ENCODE assay signal across 8 cellular contexts in the genomic region with DNA sequence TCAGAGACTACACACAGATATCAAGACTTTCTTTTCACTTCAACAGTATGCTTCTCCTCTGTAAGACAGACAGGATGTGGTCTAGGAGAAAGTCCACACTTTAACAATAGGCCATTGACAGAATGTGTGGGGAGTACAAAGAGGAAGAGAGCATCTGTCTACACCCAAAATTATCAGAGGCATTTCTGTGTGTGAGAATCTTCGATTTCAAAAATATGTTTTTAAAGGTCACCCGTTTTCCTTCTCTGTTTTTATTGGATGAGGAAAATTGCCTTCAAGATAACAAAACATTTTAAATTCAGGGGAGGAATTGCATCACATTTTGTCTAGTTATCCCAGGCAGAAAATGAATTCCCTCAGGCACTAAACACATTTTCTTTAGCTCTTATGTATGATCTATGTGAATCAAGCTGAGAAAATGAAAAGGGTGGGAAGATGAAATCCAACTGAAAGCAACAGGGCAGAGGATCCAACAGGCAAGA. TPM values are rescaled to one million over a fixed set of nuclear protein-coding genes. Genes with fewer than 3 reads are reported as not detected.
DNase-seq lines count a peak whose midpoint lies in the region; ATAC-seq and TF ChIP-seq lines count a peak whose summit lies in the region.

No MANE protein-coding gene starts in this region.

- no peaks in the 10 kb centered on the region for H3K27me3 ChIP-seq in CD8-positive, alpha-beta T cell (ENCODE audit: insufficient read depth, low read length)
- no peaks in the 10 kb centered on the region for H3K27me3 ChIP-seq in Peyer's patch

- H3K27me3 Mint-ChIP-seq in CD8-positive, alpha-beta T cell (ENCODE audit: low read depth), result no peaks in the 10 kb centered on the region

- H3K4me1 ChIP-seq in CD8-positive, alpha-beta T cell (ENCODE audit: insufficient read depth, low read length), result no peaks in the 10 kb centered on the region
- no peaks in the 10 kb centered on the region for H3K4me1 ChIP-seq in Peyer's patch

- intact Hi-C loops in CD8-positive, alpha-beta T cell (cut with DNase I, micrococcal nuclease), result no loop called here

- H3K9me3 ChIP-seq in CD8-positive, alpha-beta T cell (ENCODE audit: low read length), result no peaks in the 10 kb centered on the region
- H3K9me3 ChIP-seq in Peyer's patch, result no peaks in the 10 kb centered on the region

- H3K27ac ChIP-seq in CD8-positive, alpha-beta T cell (ENCODE audit: low read depth, low read length), result no peak overlapping the region
- H3K27ac ChIP-seq in Peyer's patch, result no peak overlapping the region

- no peak overlapping the region for H3K4me3 ChIP-seq in CD8-positive, alpha-beta T cell (ENCODE audit: low read depth, low read length)
- no peak overlapping the region for H3K4me3 ChIP-seq in Peyer's patch

- no peaks in the 10 kb centered on the region for H3K4me1 Mint-ChIP-seq in CD8-positive, alpha-beta T cell (ENCODE audit: low read depth)

- H3K9me3 Mint-ChIP-seq in CD8-positive, alpha-beta T cell, result peaks cover 11% of the 10 kb centered on the region

- no peaks in the 10 kb centered on the region for H3K36me3 Mint-ChIP-seq in CD8-positive, alpha-beta T cell

- no peak overlapping the region for H3K4me3 Mint-ChIP-seq in CD8-positive, alpha-beta T cell

- TF ChIP-seq POLR2A in Peyer's patch (IDR thresholded peaks at IDR 0.05), result no peak

- ATAC-seq in GM19025 (IDR thresholded peaks at IDR 0.05; ENCODE audit: low read depth, unreplicated experiment) (peak; percentile 98), HG02981 (IDR thresholded peaks at IDR 0.05; ENCODE audit: unreplicated experiment) (peak; percentile 98), SK-N-SH treated with all-trans-retinoic acid at 6 μM for 48 hours (peak; percentile 28; the same call in 2 of the 3 replicates)
- ATAC-seq in CD8-positive, alpha-beta T cell, result no peak

- CTCF ChIA-PET in CD8-positive, alpha-beta T cell (lab: Charles Lee), result no interaction called here

- peak; percentile 65 for DNase-seq in pons (ENCODE audit: low spot score)
- no peak for DNase-seq in CD8-positive, alpha-beta T cell
- DNase-seq in CD1c-positive myeloid dendritic cell (ENCODE audit: extremely low spot score), result no peak
- no peak for DNase-seq in activated CD4-positive, alpha-beta T cell treated with anti-CD3 and anti-CD28 coated beads for 48 hours
- DNase-seq in Peyer's patch, result no peak

- no peak overlapping the region for H3K27ac Mint-ChIP-seq in CD8-positive, alpha-beta T cell

- no peak for TF ChIP-seq CTCF in CD8-positive, alpha-beta T cell (IDR thresholded peaks at IDR 0.05)
- TF ChIP-seq CTCF in Peyer's patch (IDR thresholded peaks at IDR 0.05), result no peak

- POLR2A ChIA-PET in CD8-positive, alpha-beta T cell (lab: Charles Lee), result no interaction called here

- no peaks in the 10 kb centered on the region for H3K36me3 ChIP-seq in CD8-positive, alpha-beta T cell (ENCODE audit: insufficient read depth, low read length)
- H3K36me3 ChIP-seq in Peyer's patch, result no peaks in the 10 kb centered on the region

TF ChIP-seq in SK-N-SH treated with all-trans-retinoic acid at 6 μM for 48 hours, 23 proteins besides CTCF, POLR2A, EP300 and RAD21:
- TF ChIP-seq, protein P1, sequence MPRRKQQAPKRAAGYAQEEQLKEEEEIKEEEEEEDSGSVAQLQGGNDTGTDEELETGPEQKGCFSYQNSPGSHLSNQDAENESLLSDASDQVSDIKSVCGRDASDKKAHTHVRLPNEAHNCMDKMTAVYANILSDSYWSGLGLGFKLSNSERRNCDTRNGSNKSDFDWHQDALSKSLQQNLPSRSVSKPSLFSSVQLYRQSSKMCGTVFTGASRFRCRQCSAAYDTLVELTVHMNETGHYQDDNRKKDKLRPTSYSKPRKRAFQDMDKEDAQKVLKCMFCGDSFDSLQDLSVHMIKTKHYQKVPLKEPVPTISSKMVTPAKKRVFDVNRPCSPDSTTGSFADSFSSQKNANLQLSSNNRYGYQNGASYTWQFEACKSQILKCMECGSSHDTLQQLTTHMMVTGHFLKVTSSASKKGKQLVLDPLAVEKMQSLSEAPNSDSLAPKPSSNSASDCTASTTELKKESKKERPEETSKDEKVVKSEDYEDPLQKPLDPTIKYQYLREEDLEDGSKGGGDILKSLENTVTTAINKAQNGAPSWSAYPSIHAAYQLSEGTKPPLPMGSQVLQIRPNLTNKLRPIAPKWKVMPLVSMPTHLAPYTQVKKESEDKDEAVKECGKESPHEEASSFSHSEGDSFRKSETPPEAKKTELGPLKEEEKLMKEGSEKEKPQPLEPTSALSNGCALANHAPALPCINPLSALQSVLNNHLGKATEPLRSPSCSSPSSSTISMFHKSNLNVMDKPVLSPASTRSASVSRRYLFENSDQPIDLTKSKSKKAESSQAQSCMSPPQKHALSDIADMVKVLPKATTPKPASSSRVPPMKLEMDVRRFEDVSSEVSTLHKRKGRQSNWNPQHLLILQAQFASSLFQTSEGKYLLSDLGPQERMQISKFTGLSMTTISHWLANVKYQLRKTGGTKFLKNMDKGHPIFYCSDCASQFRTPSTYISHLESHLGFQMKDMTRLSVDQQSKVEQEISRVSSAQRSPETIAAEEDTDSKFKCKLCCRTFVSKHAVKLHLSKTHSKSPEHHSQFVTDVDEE (CRISPR knock-in tag; IDR thresholded peaks at IDR 0.05), result no peak
- TF ChIP-seq PPARA (CRISPR knock-in tag; IDR thresholded peaks at IDR 0.05; ENCODE audit: borderline replicate concordance) (no peak), ZC3H10 (CRISPR knock-in tag; IDR thresholded peaks at IDR 0.05) (no peak), ARNTL (CRISPR knock-in tag; IDR thresholded peaks at IDR 0.05; ENCODE audit: borderline replicate concordance, low read depth) (no peak), ISL1 (CRISPR knock-in tag; IDR thresholded peaks at IDR 0.05) (no peak)
TF ChIP-seq in SK-N-SH treated with all-trans-retinoic acid at 6 μM for 48 hours: peak in this region for 0.

RNA-seq across cellular contexts. Expression of gene NAV3, which starts 16.4 kb away (rescaled TPM):
- total RNA-seq in CD8-positive, alpha-beta T cell, result not detected
- total RNA-seq in Peyer's patch, result 1 to 10 TPM; 1.9 to 4.1 (median 2.8) TPM
